Comparison of ENCODE assay signal across 11 cellular contexts in genomic region chr3:107651782-107652181, GRCh38.
A peak's percentile ranks its signal among the peaks of the same experiment; 100 is the strongest.
DNase-seq lines count a peak whose midpoint lies in the region; ATAC-seq and TF ChIP-seq lines count a peak whose summit lies in the region.
"Had no signal": no experiment of that assay in that cellular context is flagged by ENCODE, and none has a peak within 500 bp of the region (broad histone marks: within the 10 kb centered on the region; RNA-seq: fewer than 3 reads in every experiment).

No MANE protein-coding gene starts in this region.

- H4K20me1 ChIP-seq in OCI-LY3 (ENCODE audit: insufficient read depth, low read length) = no peaks in the 10 kb centered on the region

- no peaks in the 10 kb centered on the region for H3K27me3 ChIP-seq in OCI-LY3 (ENCODE audit: low read depth, low read length)
- H3K27me3 ChIP-seq in adrenal gland = no peaks in the 10 kb centered on the region
- H3K27me3 ChIP-seq in HAP-1 (ENCODE audit: low read depth) = no peaks in the 10 kb centered on the region

- no peak overlapping the region for H2AFZ ChIP-seq in OCI-LY3 (ENCODE audit: low read depth, low read length)

- no peak overlapping the region for H3K27ac ChIP-seq in OCI-LY3 (ENCODE audit: low read length)
- H3K27ac ChIP-seq in adrenal gland = no peak overlapping the region

- ATAC-seq in GM18498 (IDR thresholded peaks at IDR 0.05; ENCODE audit: unreplicated experiment) = peak; percentile 78
- peak; percentile 64 for ATAC-seq in GM19324 (IDR thresholded peaks at IDR 0.05; ENCODE audit: low FRiP score, unreplicated experiment)
- ATAC-seq in HG02852 (IDR thresholded peaks at IDR 0.05; ENCODE audit: unreplicated experiment) = peak; percentile 88

- H3K9me3 ChIP-seq in OCI-LY3 (ENCODE audit: insufficient read depth, low read length) (no peaks in the 10 kb centered on the region), adrenal gland (replicated peaks in 1 of 3) (no peaks in the 10 kb centered on the region), HAP-1 (no peaks in the 10 kb centered on the region)

- H3K79me2 ChIP-seq in OCI-LY3 (ENCODE audit: low read length) = no peaks in the 10 kb centered on the region

- peaks cover 12% of the 10 kb centered on the region for H3K36me3 ChIP-seq in OCI-LY3 (replicated peaks; ENCODE audit: low read depth, low read length)
- H3K36me3 ChIP-seq in adrenal gland (replicated peaks in 1 of 2) = no peaks in the 10 kb centered on the region
- H3K36me3 ChIP-seq in HAP-1 (replicated peaks) = no peaks in the 10 kb centered on the region; the same call in 1 of the 2 replicates

- peak overlapping the region; percentile 37 for H3K4me2 ChIP-seq in OCI-LY3 (ENCODE audit: low read length)

- H3K4me3 ChIP-seq in OCI-LY3 (ENCODE audit: low read length) (no peak overlapping the region), adrenal gland (no peak overlapping the region), HAP-1 (no peak overlapping the region)

- TF ChIP-seq POLR2A in adrenal gland (IDR thresholded peaks at IDR 0.05) = no peak

- no peak overlapping the region for H3K9ac ChIP-seq in OCI-LY3 (ENCODE audit: low read length)

- H3K4me1 ChIP-seq in OCI-LY3 (ENCODE audit: low read length) (peaks cover 18% of the 10 kb centered on the region), adrenal gland (replicated peaks in 1 of 2) (peaks cover 0 to 6% of the 10 kb centered on the region in 2 donors), HAP-1 (no peaks in the 10 kb centered on the region)

- TF ChIP-seq CTCF in OCI-LY3 (IDR thresholded peaks at IDR 0.05; ENCODE audit: low read depth, low read length) (no peak), adrenal gland (IDR thresholded peaks at IDR 0.05) (no peak)

- intact Hi-C loops in adrenal gland (cut with DNase I) = loop anchor here in 1 of 2 donors (10.0 kb wide), 1 partner anchor 67 kb away; no protein-coding TSS in a partner anchor

- in situ Hi-C loops in HAP-1 (cut with MboI; ENCODE audit: low sequenced_read_pairs) = no loop called here

- no peak for DNase-seq in stimulated activated CD4-positive, alpha-beta T cell treated with anti-CD3 and anti-CD28 coated beads, Interleukin-4, amount 100 ng/mL, for 1 hour
- DNase-seq in adrenal gland = no peak
- no peak for DNase-seq in HAP-1 (ENCODE audit: low spot score in 2 of 2)
- DNase-seq in activated naive CD4-positive, alpha-beta T cell (lab: John Stamatoyannopoulos, UW) = no peak
- DNase-seq: COR-L47, NCI-H446, SHP77 treated with DMSO at 0.1 percent for 48 hours had no signal
